In genomic region chr4:176769519-176769918, GRCh38 we compare ENCODE assay signal across 19 cellular contexts. TPM values are rescaled to one million over a fixed set of nuclear protein-coding genes. Genes with fewer than 3 reads are reported as not detected.
DNase-seq lines count a peak whose midpoint lies in the region; ATAC-seq and TF ChIP-seq lines count a peak whose summit lies in the region.
"Had no signal": no experiment of that assay in that cellular context is flagged by ENCODE, and none has a peak within 500 bp of the region (broad histone marks: within the 10 kb centered on the region; RNA-seq: fewer than 3 reads in every experiment).

No MANE protein-coding gene starts in this region.

- peaks cover 13% of the 10 kb centered on the region for H3K9me1 ChIP-seq in IMR-90 (ENCODE audit: insufficient read depth, low read length)

- peaks cover 0 to 22% of the 10 kb centered on the region in 2 experiments; a peak in 3 of 4 replicates for H3K79me1 ChIP-seq in IMR-90 (ENCODE audit: low read depth in 1 of 2, low read length in 2 of 2)

- H4K8ac ChIP-seq in IMR-90 (ENCODE audit: low read depth in 2 of 2, low read length in 2 of 2), result no peak overlapping the region

- DNase-seq in AG04450 (ENCODE audit: low read depth, low spot score), result peak; percentile 80
- peak; percentile 99 for DNase-seq in IMR-90
- peak; percentile 95 for DNase-seq in astrocyte of the spinal cord (ENCODE audit: low read depth, low spot score)
- DNase-seq in iris pigment epithelial cell (ENCODE audit: low read depth), result peak; percentile 98
- DNase-seq in activated CD4-positive, alpha-beta T cell treated with anti-CD3 and anti-CD28 coated beads, Interleukin-2, amount 50 U/mL, for 4 hours, result no peak
- no peak for DNase-seq in heart right ventricle
- DNase-seq in activated naive CD4-positive, alpha-beta T cell treated with anti-CD3 and anti-CD28 coated beads, Interleukin-2, amount 10 ng/mL, durations not matched to agents 7 days and 5 days, result no peak
- DNase-seq in activated CD4-positive, alpha-beta T cell treated with anti-CD3 and anti-CD28 coated beads for 36 hours, result no peak
- DNase-seq: activated gamma-delta T cell treated with Interleukin-2 at 50 U/mL for 16 hours, colonic mucosa, MM.1S, NCI-H345, pancreas, Peyer's patch, T1000 had no signal

- no peak for TF ChIP-seq RAD21 in IMR-90 (IDR thresholded peaks at IDR 0.05; ENCODE audit: low read length)

- no peak overlapping the region for H2BK120ac ChIP-seq in IMR-90 (ENCODE audit: low read depth, low read length)

- no peak overlapping the region; the same call in 2 of the 3 replicates for H2BK15ac ChIP-seq in IMR-90 (ENCODE audit: low read depth, low read length)

- dilution Hi-C loops in IMR-90 (cut with HindIII; ENCODE audit: low sequenced_read_pairs, unreplicated experiment), result no loop called here

- H3K14ac ChIP-seq in IMR-90 (replicated peaks; ENCODE audit: low read depth, low read length), result no peak overlapping the region

- TF ChIP-seq CTCF in AG04450 (IDR thresholded peaks at IDR 0.05; ENCODE audit: low read depth, low read length) (no peak), IMR-90 (conservative IDR thresholded peaks at IDR 0.05; ENCODE audit: low read depth, low read length) (no peak), astrocyte of the spinal cord (IDR thresholded peaks at IDR 0.05; ENCODE audit: low read depth, low read length) (no peak), heart right ventricle (IDR thresholded peaks at IDR 0.05) (no peak)

- peak overlapping the region; percentile 27 for H2BK5ac ChIP-seq in IMR-90 (ENCODE audit: low read depth, low read length, poor library complexity, severe bottlenecking)

- no peak overlapping the region; the same call in 1 of the 2 replicates for H3K4ac ChIP-seq in IMR-90 (ENCODE audit: low read depth, low read length)

- H3K4me1 ChIP-seq in IMR-90 (ENCODE audit: control insufficient read depth, insufficient read depth, low read length) (peaks cover 9% of the 10 kb centered on the region), heart right ventricle (peaks cover 0 to 11% (median 0%) of the 10 kb centered on the region in 9 donors)
- H3K4me1 ChIP-seq: BLaER1, colonic mucosa, pancreas, Peyer's patch had no signal

- H3K27me3 Mint-ChIP-seq in activated naive CD4-positive, alpha-beta T cell treated with anti-CD3 and anti-CD28 coated beads, Interleukin-2, amount 10 ng/mL, durations not matched to agents 7 days and 5 days, result no peaks in the 10 kb centered on the region
- peaks cover 2% of the 10 kb centered on the region for H3K27me3 Mint-ChIP-seq in activated CD4-positive, alpha-beta T cell treated with anti-CD3 and anti-CD28 coated beads for 36 hours

- WGBS in IMR-90 (ENCODE audit: extremely low coverage in 2 of 2, insufficient read length in 1 of 2), 2 experiments, result no CpG with 5 or more reads among the region's 2 CpGs
- WGBS in heart right ventricle, 2 donors, result 74 to 84% methylated on average over 2 of the region's 2 CpGs

- in situ Hi-C loops in IMR-90 (cut with MboI; ENCODE audit: low sequenced_read_pairs), result no loop called here
- in situ Hi-C loops in astrocyte of the spinal cord (cut with HindIII; ENCODE audit: low sequenced_read_pairs), result no loop called here

- H3K9ac ChIP-seq in IMR-90 (ENCODE audit: low read depth, low read length), result no peak overlapping the region
- H3K9ac ChIP-seq: BLaER1 had no signal

- no peak overlapping the region for H3K4me2 ChIP-seq in IMR-90 (ENCODE audit: low read depth, low read length)
- H3K4me2 ChIP-seq: BLaER1, hepatocyte had no signal

- H3K4me3 ChIP-seq in AG04450 (ENCODE audit: low read depth, low read length) (no peak overlapping the region), IMR-90 (ENCODE audit: insufficient read depth, low read depth, low read length) (no peak overlapping the region), astrocyte of the spinal cord (ENCODE audit: low read depth, low read length) (no peak overlapping the region), heart right ventricle (no peak overlapping the region)
- H3K4me3 ChIP-seq: BLaER1, colonic mucosa, hepatocyte, lung, pancreas, Peyer's patch had no signal

- no peak overlapping the region for H2AFZ ChIP-seq in IMR-90 (replicated peaks; ENCODE audit: low read length, poor library complexity)
- H2AFZ ChIP-seq: hepatocyte had no signal

- H2BK20ac ChIP-seq in IMR-90 (ENCODE audit: low read depth, low read length), result no peak overlapping the region

- H3K27ac ChIP-seq in AG04450 (ENCODE audit: low read depth, low read length), result peak overlapping the region; percentile 89
- H3K27ac ChIP-seq in IMR-90 (ENCODE audit: insufficient read depth, low read length), result no peak overlapping the region
- no peak overlapping the region for H3K27ac ChIP-seq in heart right ventricle
- H3K27ac ChIP-seq: BLaER1, colonic mucosa, hepatocyte, pancreas, Peyer's patch had no signal

- BruUV-seq in IMR-90 (replicated peaks; lab: Mats Ljungman, UMichigan), result no TSS peak

- no peaks in the 10 kb centered on the region for H3K36me3 Mint-ChIP-seq in activated naive CD4-positive, alpha-beta T cell treated with anti-CD3 and anti-CD28 coated beads, Interleukin-2, amount 10 ng/mL, durations not matched to agents 7 days and 5 days
- H3K36me3 Mint-ChIP-seq in activated CD4-positive, alpha-beta T cell treated with anti-CD3 and anti-CD28 coated beads for 36 hours (ENCODE audit: low read depth), result no peaks in the 10 kb centered on the region
- H3K36me3 Mint-ChIP-seq: stimulated activated effector memory CD8-positive, alpha-beta T cell treated with anti-CD3 and anti-CD28 coated beads, Interleukin-12 subunit alpha, Interleukin-12 subunit beta, amount 100 ng/mL, for 72 hours had no signal

- H4K5ac ChIP-seq in IMR-90 (ENCODE audit: low read depth, low read length), result no peak overlapping the region

- POLR2A ChIA-PET in AG04450 (lab: Yijun Ruan, JAX), result interaction anchor here (1.0 to 1.3 kb wide), 3 partner anchors 11 to 23 kb away, joined by 3 to 5 read pairs (median 3); partner anchors contain the start of gene VEGFC
- POLR2A ChIA-PET in IMR-90 (lab: Charles Lee; ENCODE audit: unreplicated experiment), result no interaction called here
- POLR2A ChIA-PET in activated CD4-positive, alpha-beta T cell treated with anti-CD3 and anti-CD28 coated beads for 36 hours (lab: Charles Lee), result no interaction called here

- no peak overlapping the region for H2AK5ac ChIP-seq in IMR-90 (ENCODE audit: low read depth, low read length)

- H3K18ac ChIP-seq in IMR-90 (ENCODE audit: low read depth, low read length), result no peak overlapping the region

- H3K9me3 ChIP-seq in AG04450 (ENCODE audit: control insufficient read depth, insufficient read depth, low read length), result peaks cover 2% of the 10 kb centered on the region; the same call in 1 of the 2 replicates
- H3K9me3 ChIP-seq in IMR-90 (ENCODE audit: control insufficient read depth, insufficient read depth, low read length), result no peaks in the 10 kb centered on the region
- peaks cover 0 to 15% (median 0%) of the 10 kb centered on the region in 11 donors for H3K9me3 ChIP-seq in heart right ventricle
- H3K9me3 ChIP-seq: BLaER1, colonic mucosa, pancreas, Peyer's patch had no signal

- H3K36me3 ChIP-seq in IMR-90 (ENCODE audit: control insufficient read depth, insufficient read depth, low read length) (peaks cover 2% of the 10 kb centered on the region; the same call in 1 of the 2 replicates), heart right ventricle (no peaks in the 10 kb centered on the region)
- H3K36me3 ChIP-seq: BLaER1, colonic mucosa, pancreas, Peyer's patch had no signal

- H3K4me3 Mint-ChIP-seq in activated naive CD4-positive, alpha-beta T cell treated with anti-CD3 and anti-CD28 coated beads, Interleukin-2, amount 10 ng/mL, durations not matched to agents 7 days and 5 days, result no peak overlapping the region
- H3K4me3 Mint-ChIP-seq in activated CD4-positive, alpha-beta T cell treated with anti-CD3 and anti-CD28 coated beads for 36 hours, result no peak overlapping the region
- H3K4me3 Mint-ChIP-seq: stimulated activated effector memory CD8-positive, alpha-beta T cell treated with anti-CD3 and anti-CD28 coated beads, Interleukin-12 subunit alpha, Interleukin-12 subunit beta, amount 100 ng/mL, for 72 hours had no signal

- no peaks in the 10 kb centered on the region for H3K27me3 ChIP-seq in AG04450 (ENCODE audit: control insufficient read depth, insufficient read depth, low read length)
- H3K27me3 ChIP-seq in IMR-90 (ENCODE audit: control insufficient read depth, insufficient read depth, low read length), result no peaks in the 10 kb centered on the region
- no peaks in the 10 kb centered on the region for H3K27me3 ChIP-seq in heart right ventricle
- H3K27me3 ChIP-seq: BLaER1, colonic mucosa, hepatocyte, pancreas, Peyer's patch had no signal

- CTCF ChIA-PET in AG04450 (lab: Charles Lee) (interaction anchor here (1.0 to 3.4 kb wide), 4 partner anchors 9 to 392 kb away, joined by 3 to 18 read pairs (median 6); no protein-coding TSS in a partner anchor), IMR-90 (lab: Yijun Ruan, JAX) (interaction anchor here (0.6 to 1.2 kb wide), 2 partner anchors 278 to 315 kb away, joined by 3 read pairs; no protein-coding TSS in a partner anchor)
- CTCF ChIA-PET in activated naive CD4-positive, alpha-beta T cell treated with anti-CD3 and anti-CD28 coated beads, Interleukin-2, amount 10 ng/mL, durations not matched to agents 7 days and 5 days (lab: Charles Lee), result no interaction called here
- CTCF ChIA-PET in activated CD4-positive, alpha-beta T cell treated with anti-CD3 and anti-CD28 coated beads for 36 hours (lab: Charles Lee), result no interaction called here

- peaks cover 62% of the 10 kb centered on the region; the same call in 1 of the 2 replicates for H4K20me1 ChIP-seq in IMR-90 (ENCODE audit: insufficient read depth, low read length)
- H4K20me1 ChIP-seq: BLaER1 had no signal

- ATAC-seq in IMR-90 (ENCODE audit: low read depth), result peak; percentile 95
- no peak for ATAC-seq in heart right ventricle
- no peak for ATAC-seq in activated CD4-positive, alpha-beta T cell treated with anti-CD3 and anti-CD28 coated beads for 36 hours
- ATAC-seq: stimulated activated effector memory CD8-positive, alpha-beta T cell treated with anti-CD3 and anti-CD28 coated beads, Interleukin-12 subunit alpha, Interleukin-12 subunit beta, amount 100 ng/mL, for 72 hours had no signal

- no peak overlapping the region for H2AK9ac ChIP-seq in IMR-90 (replicated peaks; ENCODE audit: low read depth, low read length, poor library complexity)

- H3K27ac Mint-ChIP-seq in activated naive CD4-positive, alpha-beta T cell treated with anti-CD3 and anti-CD28 coated beads, Interleukin-2, amount 10 ng/mL, durations not matched to agents 7 days and 5 days, result no peak overlapping the region
- H3K27ac Mint-ChIP-seq in activated CD4-positive, alpha-beta T cell treated with anti-CD3 and anti-CD28 coated beads for 36 hours, result no peak overlapping the region
- H3K27ac Mint-ChIP-seq: stimulated activated effector memory CD8-positive, alpha-beta T cell treated with anti-CD3 and anti-CD28 coated beads, Interleukin-12 subunit alpha, Interleukin-12 subunit beta, amount 100 ng/mL, for 72 hours had no signal

- H3K4me1 Mint-ChIP-seq in activated naive CD4-positive, alpha-beta T cell treated with anti-CD3 and anti-CD28 coated beads, Interleukin-2, amount 10 ng/mL, durations not matched to agents 7 days and 5 days, result no peaks in the 10 kb centered on the region
- H3K4me1 Mint-ChIP-seq in activated CD4-positive, alpha-beta T cell treated with anti-CD3 and anti-CD28 coated beads for 36 hours, result no peaks in the 10 kb centered on the region
- H3K4me1 Mint-ChIP-seq: stimulated activated effector memory CD8-positive, alpha-beta T cell treated with anti-CD3 and anti-CD28 coated beads, Interleukin-12 subunit alpha, Interleukin-12 subunit beta, amount 100 ng/mL, for 72 hours had no signal

- intact Hi-C loops in IMR-90 (cut with micrococcal nuclease) (no loop called here), heart right ventricle (cut with DNase I) (no loop called here)
- intact Hi-C loops in activated CD4-positive, alpha-beta T cell treated with anti-CD3 and anti-CD28 coated beads for 36 hours (cut with DNase I, micrococcal nuclease), result no loop called here

- no peak for TF ChIP-seq POLR2A in IMR-90 (IDR thresholded peaks at IDR 0.05; ENCODE audit: low read depth, low read length)

- H3K23ac ChIP-seq in IMR-90 (ENCODE audit: low read depth, low read length), result no peak overlapping the region

- no peak overlapping the region for H4K91ac ChIP-seq in IMR-90 (ENCODE audit: insufficient read depth, low read depth, low read length)

- no peaks in the 10 kb centered on the region for H3K9me3 Mint-ChIP-seq in activated naive CD4-positive, alpha-beta T cell treated with anti-CD3 and anti-CD28 coated beads, Interleukin-2, amount 10 ng/mL, durations not matched to agents 7 days and 5 days
- H3K9me3 Mint-ChIP-seq in activated CD4-positive, alpha-beta T cell treated with anti-CD3 and anti-CD28 coated beads for 36 hours (ENCODE audit: low read depth), result no peaks in the 10 kb centered on the region

- H3K56ac ChIP-seq in IMR-90 (ENCODE audit: extremely low read depth, insufficient read depth, low read length), result no peak overlapping the region

RNA-seq across cellular contexts. Expression of gene VEGFC, which starts 23.2 kb away (rescaled TPM):
- 30.1 and 31.0 TPM in 2 replicates for polyA plus RNA-seq in AG04450 (2011; rRNA removed)
- polyA minus RNA-seq in AG04450 (2011; rRNA and poly(A)+ RNA removed), result 35.3 and 35.7 TPM in 2 replicates
- total RNA-seq in IMR-90 (2012; rRNA removed), result 22.9 and 26.9 TPM in 2 replicates
- 43.7 and 49.7 TPM in 2 replicates for polyA plus RNA-seq in IMR-90 (2012; rRNA removed)
- polyA plus RNA-seq in IMR-90 (2012; cell fraction: cytosol; rRNA removed), result 22.0 and 30.2 TPM in 2 replicates
- 15.5 and 65.2 TPM in 2 replicates for polyA plus RNA-seq in IMR-90 (2012; cell fraction: nucleus; rRNA removed; ENCODE audit: low replicate concordance)
- 10 to 100 TPM in 3 of 10 donors, 1 to 10 TPM in 7; 5.4 to 14.4 (median 9.1) TPM for total RNA-seq in heart right ventricle
- 1 to 10 TPM; 5.4 to 8.5 TPM for polyA plus RNA-seq in heart right ventricle
- not detected for total RNA-seq in activated CD4-positive, alpha-beta T cell treated with anti-CD3 and anti-CD28 coated beads for 36 hours

Comparison
In these comparisons a context has a peak if more than half of its experiments do, and no peak if none do; other contexts are left out.
1. DNase-seq: peak in AG04450 (single experiment), IMR-90 (single experiment), astrocyte of the spinal cord (single experiment) and iris pigment epithelial cell (single experiment); none in activated CD4-positive, alpha-beta T cell treated with anti-CD3 and anti-CD28 coated beads, Interleukin-2, amount 50 U/mL, for 4 hours (0 of 2), heart right ventricle (0 of 2), activated naive CD4-positive, alpha-beta T cell treated with anti-CD3 and anti-CD28 coated beads, Interleukin-2, amount 10 ng/mL, durations not matched to agents 7 days and 5 days (single experiment) and activated CD4-positive, alpha-beta T cell treated with anti-CD3 and anti-CD28 coated beads for 36 hours (single experiment).
2. RNA of gene VEGFC, which starts 23.2 kb away (total RNA-seq): 22.9 to 26.9 TPM in IMR-90 and 5.4 to 14.4 TPM in heart right ventricle; not detected in activated CD4-positive, alpha-beta T cell treated with anti-CD3 and anti-CD28 coated beads for 36 hours; every median in the first group is over 4 times any median in the second.
3. CTCF ChIA-PET loops: an anchor here in AG04450 (1.0 to 3.4 kb wide) and IMR-90 (0.6 to 1.2 kb wide); none called in activated naive CD4-positive, alpha-beta T cell treated with anti-CD3 and anti-CD28 coated beads, Interleukin-2, amount 10 ng/mL, durations not matched to agents 7 days and 5 days and activated CD4-positive, alpha-beta T cell treated with anti-CD3 and anti-CD28 coated beads for 36 hours.